ENCODE assay signal across 14 cellular contexts in genomic region chr21:33684068-33684467, GRCh38. TPM values are rescaled to one million over a fixed set of nuclear protein-coding genes. Genes with fewer than 3 reads are reported as not detected.
DNase-seq lines count a peak whose midpoint lies in the region; ATAC-seq, FAIRE-seq and TF ChIP-seq lines count a peak whose summit lies in the region.
"Had no signal": no experiment of that assay in that cellular context is flagged by ENCODE, and none has a peak within 500 bp of the region (broad histone marks: within the 10 kb centered on the region; RNA-seq: fewer than 3 reads in every experiment).

No MANE protein-coding gene starts in this region.

- H3K27me3 Mint-ChIP-seq in nephron (ENCODE audit: low read depth), result no peaks in the 10 kb centered on the region

- peaks cover 3% of the 10 kb centered on the region for H3K79me1 ChIP-seq in H1 (ENCODE audit: low read depth, low read length)

- H3K27me3 ChIP-seq in H1 (replicated peaks in 1 of 4; ENCODE audit: control insufficient read depth in 3 of 4, extremely low read depth in 1 of 4, insufficient read depth in 3 of 4, low read length in 3 of 4), result no peaks in the 10 kb centered on the region
- H3K27me3 ChIP-seq: tibial artery had no signal

- no peak overlapping the region for H3K56ac ChIP-seq in H1 (replicated peaks; ENCODE audit: insufficient read length, low read depth, low read length)

- no peak overlapping the region for H3K23ac ChIP-seq in H1 (ENCODE audit: insufficient read length)

- no peak overlapping the region for H2BK15ac ChIP-seq in H1 (ENCODE audit: low read length)

- TF ChIP-seq EP300 in H1 (IDR thresholded peaks at IDR 0.05; ENCODE audit: borderline replicate concordance in 1 of 2, low read depth in 2 of 2, low read length in 2 of 2), result no peak

- peaks cover 0 to 39% (median 18%) of the 10 kb centered on the region in 4 experiments; a peak in 6 of 7 replicates for H3K4me1 ChIP-seq in H1 (replicated peaks in 1 of 4; ENCODE audit: control insufficient read depth in 3 of 4, insufficient read depth in 4 of 4, low read length in 3 of 4)

- TF ChIP-seq RAD21 in H1 (IDR thresholded peaks at IDR 0.05 in 1 of 2, conservative IDR thresholded peaks at IDR 0.05 in 1 of 2; ENCODE audit: low read depth in 2 of 2, low read length in 2 of 2), result no peak

- peak; percentile 15 for FAIRE-seq in G401.6 (lab: Jason Lieb, UNC)
- FAIRE-seq in RCC 7860 (lab: Jason Lieb, UNC), result peak; percentile 30
- FAIRE-seq in H1 (lab: Jason Lieb, UNC), result no peak
- FAIRE-seq: D721Med had no signal

- ATAC-seq in HG02885 (IDR thresholded peaks at IDR 0.05; ENCODE audit: poor library complexity, unreplicated experiment) (no peak), HG02981 (IDR thresholded peaks at IDR 0.05; ENCODE audit: unreplicated experiment) (no peak)

- H3K4me3 ChIP-seq in H1 (ENCODE audit: extremely low read depth in 1 of 4, insufficient read depth in 2 of 4, low read depth in 3 of 4, low read length in 4 of 4), result peak overlapping the region in 1 of 4 experiments; percentile 51; a peak in 2 of 8 replicates
- H3K4me3 ChIP-seq: tibial artery had no signal

- peak overlapping the region; percentile 86 for H4K91ac ChIP-seq in H1 (replicated peaks; ENCODE audit: insufficient read length, low read length)

- peak overlapping the region; percentile 69; the same call in 1 of the 2 replicates for H2BK5ac ChIP-seq in H1 (ENCODE audit: low read depth, low read length)

- peak overlapping the region in 2 of 3 experiments; percentile 3 to 8 for H3K27ac Mint-ChIP-seq in nephron
- H3K27ac Mint-ChIP-seq: activated B cell treated with CpG ODN at 0.5 μM for 24 hours; activated naive CD4-positive, alpha-beta T cell treated with anti-CD3 and anti-CD28 coated beads, Interleukin-2, amount 10 ng/mL, durations not matched to agents 7 days and 5 days; memory B cell had no signal

- no peak overlapping the region for H2BK20ac ChIP-seq in H1 (ENCODE audit: low read length)

- H2BK120ac ChIP-seq in H1 (replicated peaks; ENCODE audit: low read depth, low read length), result peak overlapping the region; percentile 88

- TF ChIP-seq CTCF in H1 (IDR thresholded peaks at IDR 0.05; ENCODE audit: control extremely low read depth in 1 of 3, insufficient read depth in 1 of 3, low read depth in 1 of 3, low read length in 3 of 3) (no peak), nephron (IDR thresholded peaks at IDR 0.05; ENCODE audit: unreplicated experiment in 3 of 3) (no peak)

- no peak for TF ChIP-seq POLR2A in H1 (IDR thresholded peaks at IDR 0.05; ENCODE audit: control extremely low read depth in 1 of 2, low read depth in 2 of 2, low read length in 2 of 2)

- CTCF ChIA-PET in H1 (lab: Charles Lee; ENCODE audit: partially characterized antibody), result no interaction called here

- peaks cover 44% of the 10 kb centered on the region for H3K4me1 Mint-ChIP-seq in nephron
- H3K4me1 Mint-ChIP-seq: activated B cell treated with CpG ODN at 0.5 μM for 24 hours; activated naive CD4-positive, alpha-beta T cell treated with anti-CD3 and anti-CD28 coated beads, Interleukin-2, amount 10 ng/mL, durations not matched to agents 7 days and 5 days; memory B cell had no signal

- no peak overlapping the region for H4K8ac ChIP-seq in H1 (ENCODE audit: extremely low read depth, insufficient read depth, low read length)

- peaks cover 22 to 84% of the 10 kb centered on the region in 2 experiments for H3K79me2 ChIP-seq in H1 (ENCODE audit: control insufficient read depth in 1 of 2, insufficient read depth in 2 of 2, low read length in 2 of 2)

- peak overlapping the region; percentile 86 for H4K5ac ChIP-seq in H1 (ENCODE audit: insufficient read length, low read depth, low read length)

- no peak overlapping the region for H2AFZ ChIP-seq in H1 (ENCODE audit: low read length)

- H2AK5ac ChIP-seq in H1 (ENCODE audit: low read depth, low read length), result no peak overlapping the region

- H3K9me3 Mint-ChIP-seq in nephron, result no peaks in the 10 kb centered on the region
- H3K9me3 Mint-ChIP-seq: activated B cell treated with CpG ODN at 0.5 μM for 24 hours; activated naive CD4-positive, alpha-beta T cell treated with anti-CD3 and anti-CD28 coated beads, Interleukin-2, amount 10 ng/mL, durations not matched to agents 7 days and 5 days; memory B cell had no signal

- H3K18ac ChIP-seq in H1 (ENCODE audit: extremely low read depth, low read length), result no peak overlapping the region

- H3K36me3 Mint-ChIP-seq in nephron (ENCODE audit: low read depth), result peaks cover 8% of the 10 kb centered on the region
- H3K36me3 Mint-ChIP-seq: activated naive CD4-positive, alpha-beta T cell treated with anti-CD3 and anti-CD28 coated beads, Interleukin-2, amount 10 ng/mL, durations not matched to agents 7 days and 5 days; memory B cell had no signal

- POLR2A ChIA-PET in H1 (lab: Charles Lee; ENCODE audit: partially characterized antibody), result interaction anchor here (1.7 to 2.6 kb wide), 2 partner anchors 14 to 19 kb away, joined by 4 to 7 read pairs; no protein-coding TSS in a partner anchor

- H3K4me3 Mint-ChIP-seq in nephron, result no peak overlapping the region
- H3K4me3 Mint-ChIP-seq: activated B cell treated with CpG ODN at 0.5 μM for 24 hours; activated naive CD4-positive, alpha-beta T cell treated with anti-CD3 and anti-CD28 coated beads, Interleukin-2, amount 10 ng/mL, durations not matched to agents 7 days and 5 days; memory B cell had no signal

- no peaks in the 10 kb centered on the region for H4K20me1 ChIP-seq in H1 (replicated peaks in 1 of 2; ENCODE audit: control insufficient read depth in 1 of 2, insufficient read depth in 2 of 2, low read length in 2 of 2)

- no peak overlapping the region for H3K9ac ChIP-seq in H1 (replicated peaks in 1 of 4; ENCODE audit: extremely low read depth in 1 of 4, low read depth in 3 of 4, low read length in 3 of 4)

- H3K14ac ChIP-seq in H1 (ENCODE audit: insufficient read length), result no peak overlapping the region

- no peak overlapping the region for H3K4ac ChIP-seq in H1 (replicated peaks; ENCODE audit: insufficient read length, low read depth, low read length)

- H3K27ac ChIP-seq in H1 (ENCODE audit: low read depth, low read length), result peak overlapping the region; percentile 16; the same call in 1 of the 2 replicates

- H3K23me2 ChIP-seq in H1 (ENCODE audit: low read depth, low read length), result no peaks in the 10 kb centered on the region

- WGBS in H1 (ENCODE audit: extremely low coverage in 1 of 2, insufficient coverage in 1 of 2, insufficient read length in 1 of 2, insufficient replicate concordance in 2 of 2, low coverage in 1 of 2, low lambda C conversion rate in 2 of 2, missing lambda C conversion rate in 1 of 2), 2 experiments, result 57% methylated on average over 2 of the region's 2 CpGs; no CpG with 5 or more reads in 1 of the 2 experiments

- peak overlapping the region; percentile 84; the same call in 1 of the 2 replicates for H2BK12ac ChIP-seq in H1 (ENCODE audit: low read depth, low read length)

- H3K36me3 ChIP-seq in H1 (ENCODE audit: control insufficient read depth in 2 of 4, insufficient read depth in 4 of 4, low read length in 3 of 4), result no peaks in the 10 kb centered on the region
- H3K36me3 ChIP-seq: tibial artery had no signal

- DNase-seq in RCC 7860 (ENCODE audit: low spot score) (no peak), H1 (ENCODE audit: low read depth in 1 of 2, low spot score in 2 of 2) (no peak), LoVo (ENCODE audit: low spot score) (no peak), inferior parietal cortex (ENCODE audit: extremely low spot score) (no peak)
- DNase-seq: activated B cell treated with CpG ODN at 0.5 μM for 24 hours; activated naive CD4-positive, alpha-beta T cell treated with anti-CD3 and anti-CD28 coated beads, Interleukin-2, amount 10 ng/mL, durations not matched to agents 7 days and 5 days; central memory CD4-positive, alpha-beta T cell; tibial artery had no signal

- no peaks in the 10 kb centered on the region for H3K9me3 ChIP-seq in H1 (ENCODE audit: insufficient read depth in 2 of 2, low read depth in 1 of 2, low read length in 1 of 2)
- H3K9me3 ChIP-seq: tibial artery had no signal

- H3K4me2 ChIP-seq in H1 (ENCODE audit: insufficient read depth in 1 of 2, low read depth in 2 of 2, low read length in 2 of 2), result peak overlapping the region; percentile 15 to 59; a peak in 3 of 4 replicates

TF ChIP-seq in H1, 55 proteins besides CTCF, POLR2A, EP300 and RAD21 (continues in another document):
- no peak for TF ChIP-seq CBX5 (IDR thresholded peaks at IDR 0.05; ENCODE audit: low read depth, low read length)
- no peak for TF ChIP-seq SRF (IDR thresholded peaks at IDR 0.05; ENCODE audit: low read depth, low read length)
- no peak for TF ChIP-seq SIN3A (conservative IDR thresholded peaks at IDR 0.05 in 1 of 2, IDR thresholded peaks at IDR 0.05 in 1 of 2; ENCODE audit: low read depth in 1 of 2, low read length in 2 of 2)
- no peak for TF ChIP-seq EZH2 (IDR thresholded peaks at IDR 0.05; ENCODE audit: low read depth, low read length, severe bottlenecking)
- no peak for TF ChIP-seq CHD2 (IDR thresholded peaks at IDR 0.05; ENCODE audit: low read length)
- TF ChIP-seq POLR2AphosphoS5 (IDR thresholded peaks at IDR 0.05; ENCODE audit: low read depth, low read length), result no peak

RNA-seq across cellular contexts. Expression of gene ITSN1, which starts 41.8 kb away (rescaled TPM):
- 78.1 and 81.1 TPM in 2 replicates for total RNA-seq in H1 (2021; fragmentation: NEBNext Ultra II Directional; extraction: Animal tissue kit (Norgen Biotek cat#: 25700))
- 48.9 and 60.8 TPM in 2 replicates for polyA plus RNA-seq in H1 (2011; rRNA removed)
- 71.3 TPM for polyA plus RNA-seq in H1 (2011; cell fraction: cytosol; rRNA removed)
- polyA plus RNA-seq in H1 (2011; cell fraction: nucleus; rRNA removed), result 151 TPM
- 77.9 to 94.5 TPM (median 91.7 TPM) in 4 replicates for polyA plus RNA-seq in H1 (2012, experiment 1 of 2)
- polyA plus RNA-seq in H1 (2012, experiment 2 of 2), result 5.1 TPM
- 51.9 TPM for polyA plus RNA-seq in H1 (2013, experiment 1 of 2)
- polyA plus RNA-seq in H1 (2013, experiment 2 of 2), result 50.0 TPM
- 132 and 143 TPM in 2 replicates for polyA minus RNA-seq in H1 (2011; rRNA and poly(A)+ RNA removed)
- 54.9 TPM for polyA minus RNA-seq in H1 (2011; cell fraction: cytosol; rRNA and poly(A)+ RNA removed)
- 85.2 TPM for polyA minus RNA-seq in H1 (2011; cell fraction: nucleus; rRNA and poly(A)+ RNA removed)

RNA-seq across cellular contexts. Expression of gene CRYZL1, which starts 42.5 kb away (rescaled TPM):
- 15.6 and 16.8 TPM in 2 replicates for total RNA-seq in H1 (2021; fragmentation: NEBNext Ultra II Directional; extraction: Animal tissue kit (Norgen Biotek cat#: 25700))
- polyA plus RNA-seq in H1 (2011; rRNA removed), result 8.3 and 15.8 TPM in 2 replicates
- 19.8 TPM for polyA plus RNA-seq in H1 (2011; cell fraction: cytosol; rRNA removed)
- polyA plus RNA-seq in H1 (2011; cell fraction: nucleus; rRNA removed), result 11.1 TPM
- 17.9 to 29.6 TPM (median 19.1 TPM) in 4 replicates for polyA plus RNA-seq in H1 (2012, experiment 1 of 2)
- polyA plus RNA-seq in H1 (2012, experiment 2 of 2), result 2.5 TPM
- 15.6 TPM for polyA plus RNA-seq in H1 (2013, experiment 1 of 2)
- 14.2 TPM for polyA plus RNA-seq in H1 (2013, experiment 2 of 2)
- 35.9 and 37.8 TPM in 2 replicates for polyA minus RNA-seq in H1 (2011; rRNA and poly(A)+ RNA removed)
- polyA minus RNA-seq in H1 (2011; cell fraction: cytosol; rRNA and poly(A)+ RNA removed), result 13.5 TPM
- polyA minus RNA-seq in H1 (2011; cell fraction: nucleus; rRNA and poly(A)+ RNA removed), result 34.1 TPM
